21 cellular contexts compared by ENCODE assay signal in genomic region chr11:69764918-69765317, GRCh38. TPM values are rescaled to one million over a fixed set of nuclear protein-coding genes. Genes with fewer than 3 reads are reported as not detected.
"Had no signal": no experiment of that assay in that cellular context is flagged by ENCODE, and none has a peak within 500 bp of the region (broad histone marks: within the 10 kb centered on the region; RNA-seq: fewer than 3 reads in every experiment).

No MANE protein-coding gene starts in this region.

RNA-seq across cellular contexts. Expression of gene FGF4, which starts 10.2 kb away (rescaled TPM):
- total RNA-seq: activated naive CD4-positive, alpha-beta T cell treated with anti-CD3 and anti-CD28 coated beads for 36 hours; activated naive CD4-positive, alpha-beta T cell treated with anti-CD3 and anti-CD28 coated beads, Interleukin-2, amount 50 U/mL, for 72 hours; activated naive CD8-positive, alpha-beta T cell treated with anti-CD3 and anti-CD28 coated beads for 36 hours; activated naive CD8-positive, alpha-beta T cell treated with anti-CD3 and anti-CD28 coated beads, Interleukin-2, amount 10 ng/mL, durations not matched to agents 7 days and 5 days; activated T-cell treated with anti-CD3 and anti-CD28 coated beads, Interleukin-2, amount 50 U/mL, for 4 hours; activated T-cell treated with anti-CD3 and anti-CD28 coated beads, Interleukin-2, amount 50 U/mL, for 72 hours; activated T-helper 1 cell treated with anti-CD3 and anti-CD28 coated beads, Interleukin-12 subunit alpha, Interleukin-12 subunit beta, Interleukin-2, Interleukin-4 antibody, amounts not matched to agents 30 ng/mL and 10 ng/mL and 1 ng/mL, durations not matched to agents 14 hours and 24 hours and 36 hours; activated T-helper 17 cell treated with anti-CD3 and anti-CD28 coated beads, Interleukin-2, amount 50 U/mL, for 72 hours; activated T-helper 2 cell treated with anti-CD3 and anti-CD28 coated beads, Interferon-gamma antibody, Interleukin-2, Interleukin-4, amounts not matched to agents 10 μg/mL and 5 μg/mL and 100 μg/mL, durations not matched to agents 14 hours and 24 hours and 36 hours; adrenal gland; aorta; ascending aorta; astrocyte; body of pancreas; breast epithelium; bronchial epithelial cell; cardiac muscle cell; cardiac septum; cerebellum; chondrocyte had no signal
- polyA plus RNA-seq: adipose tissue, adrenal gland, cardiac muscle cell had no signal

RNA-seq across cellular contexts. Expression of gene FGF3, which starts 54.3 kb away (rescaled TPM):
- total RNA-seq: activated naive CD4-positive, alpha-beta T cell treated with anti-CD3 and anti-CD28 coated beads for 36 hours; activated naive CD4-positive, alpha-beta T cell treated with anti-CD3 and anti-CD28 coated beads, Interleukin-2, amount 50 U/mL, for 72 hours; activated naive CD8-positive, alpha-beta T cell treated with anti-CD3 and anti-CD28 coated beads for 36 hours; activated naive CD8-positive, alpha-beta T cell treated with anti-CD3 and anti-CD28 coated beads, Interleukin-2, amount 10 ng/mL, durations not matched to agents 7 days and 5 days; activated T-cell treated with anti-CD3 and anti-CD28 coated beads, Interleukin-2, amount 50 U/mL, for 4 hours; activated T-cell treated with anti-CD3 and anti-CD28 coated beads, Interleukin-2, amount 50 U/mL, for 72 hours; activated T-helper 1 cell treated with anti-CD3 and anti-CD28 coated beads, Interleukin-12 subunit alpha, Interleukin-12 subunit beta, Interleukin-2, Interleukin-4 antibody, amounts not matched to agents 30 ng/mL and 10 ng/mL and 1 ng/mL, durations not matched to agents 14 hours and 24 hours and 36 hours; activated T-helper 17 cell treated with anti-CD3 and anti-CD28 coated beads, Interleukin-2, amount 50 U/mL, for 72 hours; activated T-helper 2 cell treated with anti-CD3 and anti-CD28 coated beads, Interferon-gamma antibody, Interleukin-2, Interleukin-4, amounts not matched to agents 10 μg/mL and 5 μg/mL and 100 μg/mL, durations not matched to agents 14 hours and 24 hours and 36 hours; adrenal gland; aorta; ascending aorta; astrocyte; body of pancreas; breast epithelium; bronchial epithelial cell; cardiac septum; chondrocyte had no signal
- polyA plus RNA-seq: adipose tissue, adrenal gland, aorta, cardiac muscle cell had no signal
